1 cellular context compared by ENCODE assay signal in the genomic region with DNA sequence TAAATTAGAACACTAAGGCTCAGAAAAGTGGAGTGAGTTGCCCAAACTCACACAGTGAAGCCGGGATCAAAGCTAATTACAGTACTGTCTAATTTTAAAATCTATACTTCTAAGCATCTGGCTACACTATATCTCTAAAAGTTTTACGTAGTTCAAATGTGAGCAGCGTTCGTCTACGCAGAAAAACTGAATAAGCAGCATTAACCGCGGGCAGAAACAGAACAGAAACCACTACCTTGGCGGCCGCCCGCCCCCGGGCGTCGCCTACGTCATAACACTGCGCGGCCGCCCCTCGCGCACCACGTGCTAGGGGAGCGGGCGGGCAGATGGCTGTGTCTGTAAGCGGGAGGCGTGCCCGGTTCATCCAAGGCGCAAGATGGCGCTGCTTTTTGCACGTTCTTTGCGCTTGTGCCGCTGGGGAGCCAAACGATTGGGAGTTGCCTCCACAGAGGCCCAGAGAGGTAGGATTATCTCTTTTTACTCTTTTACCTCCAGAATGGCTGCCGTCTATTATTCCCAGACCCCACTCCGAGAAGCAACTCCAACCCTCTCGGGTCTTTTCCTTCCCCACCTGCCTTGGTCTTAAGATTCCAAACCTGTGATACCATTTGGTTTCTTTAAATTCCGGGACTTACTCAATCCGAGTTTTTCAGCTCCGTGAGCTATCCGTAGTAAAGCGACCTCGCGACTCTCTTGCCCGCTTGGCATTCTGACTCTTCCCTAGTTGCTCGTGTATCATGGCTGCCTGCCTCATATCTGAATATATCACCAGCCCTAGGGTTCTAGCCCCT.
A peak's percentile ranks its signal among the peaks of the same experiment; 100 is the strongest.
TF ChIP-seq lines count a peak whose summit lies in the region.

TSS of gene SPRYD4 (plus strand) at position 363 of the 791 bp plus-strand sequence. CDS start at position 377, 14 bp downstream.

TF ChIP-seq in GM12878, 131 proteins besides CTCF, POLR2A, EP300 and RAD21 (continued from another document and continues in another):
- no peak; the same call in 1 of the 2 replicates for TF ChIP-seq REST (IDR thresholded peaks at IDR 0.05; ENCODE audit: low read depth, low read length)
- TF ChIP-seq POLR2AphosphoS2 (IDR thresholded peaks at IDR 0.05; ENCODE audit: low read depth, low read length): peak; percentile 49; the same call in 1 of the 2 replicates
- TF ChIP-seq ZNF207 (IDR thresholded peaks at IDR 0.05; ENCODE audit: borderline replicate concordance): peak; percentile 83; the same call in 1 of the 2 replicates
- TF ChIP-seq YBX1 (IDR thresholded peaks at IDR 0.05): no peak
- peak; percentile 96 for TF ChIP-seq POLR2AphosphoS5 (IDR thresholded peaks at IDR 0.05; ENCODE audit: low read length)
- no peak for TF ChIP-seq STAT3 (IDR thresholded peaks at IDR 0.05; ENCODE audit: low read depth, low read length)
- no peak for TF ChIP-seq GATAD2B (conservative IDR thresholded peaks at IDR 0.05; ENCODE audit: low read depth)
- TF ChIP-seq ZBTB4 (CRISPR knock-in tag; IDR thresholded peaks at IDR 0.05): no peak
- peak; percentile 74; the same call in 1 of the 2 replicates for TF ChIP-seq PAX5 (IDR thresholded peaks at IDR 0.05; ENCODE audit: borderline replicate concordance, low read depth, low read length)
- TF ChIP-seq SRF (IDR thresholded peaks at IDR 0.05; ENCODE audit: low read depth in 2 of 2, low read length in 2 of 2): peak in 1 of 2 experiments; percentile 81; a peak in 2 of 4 replicates
- TF ChIP-seq NR2F1 (conservative IDR thresholded peaks at IDR 0.05): no peak
- TF ChIP-seq EGR1 (IDR thresholded peaks at IDR 0.05; ENCODE audit: borderline replicate concordance in 1 of 2, low read depth in 2 of 2, low read length in 2 of 2): peak; percentile 54 to 97
- peak; percentile 70 for TF ChIP-seq ATF7 (IDR thresholded peaks at IDR 0.05; ENCODE audit: low read depth)
- TF ChIP-seq, protein P1, sequence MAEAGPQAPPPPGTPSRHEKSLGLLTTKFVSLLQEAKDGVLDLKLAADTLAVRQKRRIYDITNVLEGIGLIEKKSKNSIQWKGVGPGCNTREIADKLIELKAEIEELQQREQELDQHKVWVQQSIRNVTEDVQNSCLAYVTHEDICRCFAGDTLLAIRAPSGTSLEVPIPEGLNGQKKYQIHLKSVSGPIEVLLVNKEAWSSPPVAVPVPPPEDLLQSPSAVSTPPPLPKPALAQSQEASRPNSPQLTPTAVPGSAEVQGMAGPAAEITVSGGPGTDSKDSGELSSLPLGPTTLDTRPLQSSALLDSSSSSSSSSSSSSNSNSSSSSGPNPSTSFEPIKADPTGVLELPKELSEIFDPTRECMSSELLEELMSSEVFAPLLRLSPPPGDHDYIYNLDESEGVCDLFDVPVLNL (IDR thresholded peaks at IDR 0.05; ENCODE audit: low read depth, low read length): no peak
- TF ChIP-seq IRF3 (IDR thresholded peaks at IDR 0.05): no peak
- no peak for TF ChIP-seq MYB (IDR thresholded peaks at IDR 0.05; ENCODE audit: borderline replicate concordance, low read depth, low read length)
- no peak for TF ChIP-seq RCOR1 (conservative IDR thresholded peaks at IDR 0.05; ENCODE audit: low read depth, low read length)
- TF ChIP-seq SUPT20H (IDR thresholded peaks at IDR 0.05; ENCODE audit: borderline replicate concordance, control insufficient read depth, low read depth, low read length): no peak
- peak; percentile 73; the same call in 1 of the 2 replicates for TF ChIP-seq TCF12 (IDR thresholded peaks at IDR 0.05; ENCODE audit: low read depth, low read length)
- 0 out of 2 replicates have a peak, but pooled peaks have one; percentile 9 for TF ChIP-seq BCL11A (IDR thresholded peaks at IDR 0.05; ENCODE audit: low read depth, low read length)
- TF ChIP-seq BHLHE40 (IDR thresholded peaks at IDR 0.05; ENCODE audit: borderline replicate concordance in 1 of 2, low read depth in 2 of 2, low read length in 1 of 2): peak; percentile 87 to 93
- no peak for TF ChIP-seq BRCA1 (IDR thresholded peaks at IDR 0.05; ENCODE audit: low read depth, low read length)
- TF ChIP-seq RAD51 (IDR thresholded peaks at IDR 0.05): peak; percentile 90
- no peak; the same call in 1 of the 2 replicates for TF ChIP-seq CBFB (IDR thresholded peaks at IDR 0.05; ENCODE audit: low read depth)
- no peak for TF ChIP-seq BCLAF1 (IDR thresholded peaks at IDR 0.05)
- no peak for TF ChIP-seq SKIL (IDR thresholded peaks at IDR 0.05; ENCODE audit: low read depth, poor library complexity, severe bottlenecking)
- no peak for TF ChIP-seq SREBF1 (IDR thresholded peaks at IDR 0.05; ENCODE audit: low read length)
- no peak; the same call in 1 of the 2 replicates for TF ChIP-seq SMC3 (IDR thresholded peaks at IDR 0.05; ENCODE audit: borderline replicate concordance, low read length)
- peak; percentile 27; the same call in 1 of the 2 replicates for TF ChIP-seq FOXM1 (IDR thresholded peaks at IDR 0.05; ENCODE audit: low read depth, low read length)
- no peak for TF ChIP-seq ZNF274 (IDR thresholded peaks at IDR 0.05; ENCODE audit: insufficient read depth, insufficient read length)
- TF ChIP-seq ZZZ3 (IDR thresholded peaks at IDR 0.05; ENCODE audit: control insufficient read depth, insufficient read length, low read depth): no peak
- peak; percentile 98 for TF ChIP-seq MXI1 (IDR thresholded peaks at IDR 0.05; ENCODE audit: low read depth, low read length)
- TF ChIP-seq, protein P2, sequence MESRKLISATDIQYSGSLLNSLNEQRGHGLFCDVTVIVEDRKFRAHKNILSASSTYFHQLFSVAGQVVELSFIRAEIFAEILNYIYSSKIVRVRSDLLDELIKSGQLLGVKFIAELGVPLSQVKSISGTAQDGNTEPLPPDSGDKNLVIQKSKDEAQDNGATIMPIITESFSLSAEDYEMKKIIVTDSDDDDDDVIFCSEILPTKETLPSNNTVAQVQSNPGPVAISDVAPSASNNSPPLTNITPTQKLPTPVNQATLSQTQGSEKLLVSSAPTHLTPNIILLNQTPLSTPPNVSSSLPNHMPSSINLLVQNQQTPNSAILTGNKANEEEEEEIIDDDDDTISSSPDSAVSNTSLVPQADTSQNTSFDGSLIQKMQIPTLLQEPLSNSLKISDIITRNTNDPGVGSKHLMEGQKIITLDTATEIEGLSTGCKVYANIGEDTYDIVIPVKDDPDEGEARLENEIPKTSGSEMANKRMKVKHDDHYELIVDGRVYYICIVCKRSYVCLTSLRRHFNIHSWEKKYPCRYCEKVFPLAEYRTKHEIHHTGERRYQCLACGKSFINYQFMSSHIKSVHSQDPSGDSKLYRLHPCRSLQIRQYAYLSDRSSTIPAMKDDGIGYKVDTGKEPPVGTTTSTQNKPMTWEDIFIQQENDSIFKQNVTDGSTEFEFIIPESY (IDR thresholded peaks at IDR 0.05): no peak
